21 cellular contexts compared by ENCODE assay signal in genomic region chr17:47741109-47741792, GRCh38. TPM values are rescaled to one million over a fixed set of nuclear protein-coding genes. Genes with fewer than 3 reads are reported as not detected.
DNase-seq lines count a peak whose midpoint lies in the region; ATAC-seq, FAIRE-seq and TF ChIP-seq lines count a peak whose summit lies in the region.
"Had no signal": no experiment of that assay in that cellular context is flagged by ENCODE, and none has a peak within 500 bp of the region (broad histone marks: within the 10 kb centered on the region; RNA-seq: fewer than 3 reads in every experiment).

No MANE protein-coding gene starts in this region.

- H3K36me3 ChIP-seq in K562 (ENCODE audit: control insufficient read depth, insufficient read depth, low read length) (no peaks in the 10 kb centered on the region), Karpas-422 (ENCODE audit: insufficient read depth, low read length) (no peaks in the 10 kb centered on the region), GM23248 (ENCODE audit: low read depth) (no peaks in the 10 kb centered on the region)

- H3F3A ChIP-seq in GM23248 (ENCODE audit: insufficient read depth), result no peaks in the 10 kb centered on the region

- intact Hi-C loops in K562 (cut with micrococcal nuclease), result no loop called here
- intact Hi-C loops in sciatic nerve (cut with DNase I), result no loop called here

- no peak for TF ChIP-seq CTCF in K562 (IDR thresholded peaks at IDR 0.05 in 2 of 3, conservative IDR thresholded peaks at IDR 0.05 in 1 of 3; ENCODE audit: insufficient read depth in 2 of 3, low read depth in 1 of 3, low read length in 3 of 3)

- FAIRE-seq in HTR-8/SVneo (lab: Jason Lieb, UNC), result peak; percentile 94
- FAIRE-seq in K562 (lab: Jason Lieb, UNC), result no peak
- FAIRE-seq: astrocyte, keratinocyte had no signal

- ATAC-seq in K562 (no peak), sciatic nerve (no peak)

- H3K4me2 ChIP-seq in K562 (ENCODE audit: insufficient read depth, low read length) (no peak overlapping the region), Karpas-422 (ENCODE audit: low read depth, low read length, poor library complexity, severe bottlenecking) (no peak overlapping the region), GM23248 (ENCODE audit: unreplicated experiment) (no peak overlapping the region)

- DNase-seq in DMS53 (lab: John Stamatoyannopoulos, UW) (peak; percentile 69), DMS53 treated with DMSO at 0.1 percent for 48 hours (lab: John Stamatoyannopoulos, UW; ENCODE audit: unreplicated experiment) (no peak), HTR-8/SVneo (ENCODE audit: insufficient read length, low spot score) (no peak), K562 (ENCODE audit: extremely low read depth in 1 of 4, low spot score in 3 of 4) (peak in 2 of 4 experiments; percentile 3 to 6), sciatic nerve (ENCODE audit: low spot score) (peak; percentile 32), Karpas-422 (no peak), inferior parietal cortex (ENCODE audit: extremely low spot score) (no peak), GM23248 (no peak)
- DNase-seq: cortex of kidney; GF-D8; NCI-H446 treated with DMSO at 0.1 percent for 48 hours; occipital lobe; stimulated activated naive CD4-positive, alpha-beta T cell treated with Interleukin-2 at 50 U/mL for 16 hours had no signal

- H3K9me3 ChIP-seq in K562 (replicated peaks; ENCODE audit: control insufficient read depth, insufficient read depth, low read depth, low read length) (no peaks in the 10 kb centered on the region), Karpas-422 (ENCODE audit: low read length) (no peaks in the 10 kb centered on the region), GM23248 (ENCODE audit: low read depth) (no peaks in the 10 kb centered on the region)

- no peak for TF ChIP-seq POLR2A in K562 (conservative IDR thresholded peaks at IDR 0.05)

- no peaks in the 10 kb centered on the region for H3K9me1 ChIP-seq in K562 (ENCODE audit: control insufficient read depth, insufficient read depth, low read length)

- no peaks in the 10 kb centered on the region for H4K20me1 ChIP-seq in K562 (replicated peaks; ENCODE audit: control insufficient read depth, insufficient read depth, low read length)
- H4K20me1 ChIP-seq in Karpas-422 (ENCODE audit: insufficient read depth, low read depth, low read length), result no peaks in the 10 kb centered on the region
- no peaks in the 10 kb centered on the region for H4K20me1 ChIP-seq in GM23248 (ENCODE audit: insufficient read depth)

- no peak overlapping the region for H2AFZ ChIP-seq in K562 (ENCODE audit: low read depth, low read length)
- no peak overlapping the region for H2AFZ ChIP-seq in Karpas-422 (ENCODE audit: low read length)
- H2AFZ ChIP-seq in GM23248, result no peak overlapping the region

- in situ Hi-C loops in K562 (cut with MboI) (no loop called here), GM23248 (cut with MboI) (no loop called here)

- no peak for TF ChIP-seq EP300 in K562 (IDR thresholded peaks at IDR 0.05; ENCODE audit: low read length)

- TF ChIP-seq RAD21 in K562 (CRISPR knock-in tag; conservative IDR thresholded peaks at IDR 0.05 in 1 of 2, IDR thresholded peaks at IDR 0.05 in 1 of 2), result no peak

- POLR2A ChIA-PET in K562 (lab: Yijun Ruan, JAX), result interaction anchor here (0.6 to 0.7 kb wide), 2 partner anchors 39 to 46 kb away, joined by 3 to 6 read pairs; no protein-coding TSS in a partner anchor

- CTCF ChIA-PET in K562 (lab: Yijun Ruan, JAX; ENCODE audit: low intra/inter-chr PET ratio), result interaction anchor here (1.7 kb wide), 1 partner anchor 43 kb away, joined by 6 read pairs; no protein-coding TSS in a partner anchor

- H3K9me2 ChIP-seq in Karpas-422 (replicated peaks; ENCODE audit: insufficient read depth, low read length) (no peaks in the 10 kb centered on the region), GM23248 (ENCODE audit: insufficient read depth) (no peaks in the 10 kb centered on the region)

- no peak overlapping the region for H3K4me3 ChIP-seq in K562
- no peak overlapping the region for H3K4me3 ChIP-seq in Karpas-422 (ENCODE audit: low read length)
- H3K4me3 ChIP-seq in GM23248, result no peak overlapping the region
- H3K4me3 ChIP-seq: SK-N-MC, skin epidermis had no signal

- WGBS in K562 (ENCODE audit: insufficient coverage, low coverage, missing lambda C conversion rate), result 3% methylated on average over 11 of the region's 11 CpGs
- 76 to 79% methylated on average over 11 of the region's 11 CpGs for WGBS in GM23248 (ENCODE audit: low coverage in 1 of 2, low lambda C conversion rate in 2 of 2, missing lambda C conversion rate in 2 of 2), 2 experiments

- H3K4me1 ChIP-seq in K562 (replicated peaks in 1 of 2; ENCODE audit: control insufficient read depth in 2 of 2, insufficient read depth in 2 of 2, low read length in 2 of 2), result peaks cover 13 to 15% of the 10 kb centered on the region in 2 experiments; a peak in 4 of 5 replicates
- peaks cover 5% of the 10 kb centered on the region for H3K4me1 ChIP-seq in Karpas-422 (ENCODE audit: low read length)
- no peaks in the 10 kb centered on the region for H3K4me1 ChIP-seq in GM23248 (ENCODE audit: insufficient read depth)

- no TSS peak for BruUV-seq in K562 (replicated peaks; lab: Mats Ljungman, UMichigan)

- H3K27me3 ChIP-seq in K562 (ENCODE audit: control insufficient read depth in 2 of 2, insufficient read depth in 2 of 2, low read length in 2 of 2) (peaks cover 12 to 52% of the 10 kb centered on the region in 2 experiments; a peak in 4 of 5 replicates), Karpas-422 (ENCODE audit: low read length) (no peaks in the 10 kb centered on the region), GM23248 (replicated peaks; ENCODE audit: insufficient read depth) (peaks cover 42% of the 10 kb centered on the region)

- no peak overlapping the region for H3K27ac ChIP-seq in K562 (ENCODE audit: extremely low read depth, low read depth, low read length)
- no peak overlapping the region for H3K27ac ChIP-seq in Karpas-422 (ENCODE audit: low read length)
- no peak overlapping the region for H3K27ac ChIP-seq in GM23248
- H3K27ac ChIP-seq: 22Rv1, HL-60, SK-N-MC, skin epidermis had no signal

- H3K79me2 ChIP-seq in K562 (ENCODE audit: control insufficient read depth, insufficient read depth, low read length), result no peaks in the 10 kb centered on the region
- no peaks in the 10 kb centered on the region for H3K79me2 ChIP-seq in Karpas-422 (ENCODE audit: low read length)
- H3K79me2 ChIP-seq in GM23248 (ENCODE audit: insufficient read depth), result no peaks in the 10 kb centered on the region

- H3K9ac ChIP-seq in K562 (ENCODE audit: insufficient read depth in 1 of 2, low read depth in 2 of 2, low read length in 2 of 2) (no peak overlapping the region), Karpas-422 (ENCODE audit: low read length) (no peak overlapping the region), GM23248 (no peak overlapping the region)

TF ChIP-seq in K562, 482 proteins besides CTCF, POLR2A, EP300 and RAD21 (continues in another document):
- TF ChIP-seq ESRRA (IDR thresholded peaks at IDR 0.05; ENCODE audit: borderline replicate concordance, low read depth), result no peak
- peak; percentile 49; the same call in 1 of the 2 replicates for TF ChIP-seq EHMT2 (IDR thresholded peaks at IDR 0.05)

RNA-seq across cellular contexts. Expression of gene TBX21, which starts 8.2 kb away (rescaled TPM):
- total RNA-seq in K562 (2011; cell fraction: chromatin; rRNA removed; ENCODE audit: low replicate concordance), result not detected in 2 replicates
- total RNA-seq in K562 (2011; cell fraction: nucleolus; rRNA removed), result not detected in 2 replicates
- total RNA-seq in K562 (2011; cell fraction: nucleoplasm; rRNA removed), result not detected in 2 replicates
- total RNA-seq in K562 (2014; rRNA removed) (not detected in 2 replicates), K562 (2014; rRNA removed; fragmentation: Illumina TruSeq; extraction: Trizol) (not detected in 2 replicates), K562 (2015; rRNA removed; fragmentation: Illumina TruSeq; extraction: Trizol) (not detected in 2 replicates), K562 (2021) (0.07 and 0.18 TPM in 2 replicates), sciatic nerve (1.1 TPM)
- polyA plus RNA-seq in K562 (2011; rRNA removed) (not detected in 2 replicates), K562 (2014; fragmentation: Illumina TruSeq; extraction: Trizol) (not detected in 2 replicates), K562 (2014; fragmentation: Nextera tagmentation; extraction: Ambion mirVana) (not detected), K562 (2014; rRNA removed) (not detected in 2 replicates), GM23248 (2016; fragmentation: Nextera tagmentation; extraction: Ambion mirVana) (not detected in 2 replicates)
- polyA plus RNA-seq in K562 (2011; cell fraction: cytosol; rRNA removed), result not detected in 2 replicates
- polyA plus RNA-seq in K562 (2011; cell fraction: nucleus; rRNA removed), result not detected in 2 replicates
- not detected in 2 replicates for polyA plus RNA-seq in K562 (2012)
- polyA minus RNA-seq in K562 (2011; rRNA and poly(A)+ RNA removed), result not detected in 2 replicates
- polyA minus RNA-seq in K562 (2011; cell fraction: cytosol; rRNA and poly(A)+ RNA removed), result not detected in 2 replicates
- not detected in 2 replicates for polyA minus RNA-seq in K562 (2011; cell fraction: nucleus; rRNA and poly(A)+ RNA removed)
- not detected in 2 replicates for total RNA-seq in Karpas-422 (2014; rRNA removed; shearing (Covaris generic); ENCODE audit: low replicate concordance)
- not detected in 2 replicates for total RNA-seq in GM23248 (2014; rRNA removed; shearing (Covaris generic))
- total RNA-seq: astrocyte, epithelial cell of proximal tubule, mesothelial cell of epicardium, occipital lobe had no signal
- polyA plus RNA-seq: keratinocyte had no signal

RNA-seq across cellular contexts. Expression of gene TBKBP1, which starts 47.3 kb away (rescaled TPM):
- total RNA-seq in K562 (2011; cell fraction: chromatin; rRNA removed; ENCODE audit: low replicate concordance), result 12.3 and 22.7 TPM in 2 replicates
- total RNA-seq in K562 (2011; cell fraction: nucleolus; rRNA removed), result 11.2 and 11.4 TPM in 2 replicates
- total RNA-seq in K562 (2011; cell fraction: nucleoplasm; rRNA removed), result 9.2 and 10.6 TPM in 2 replicates
- 10.6 and 14.7 TPM in 2 replicates for total RNA-seq in K562 (2014; rRNA removed)
- 3.7 and 4.4 TPM in 2 replicates for total RNA-seq in K562 (2014; rRNA removed; fragmentation: Illumina TruSeq; extraction: Trizol)
- 4.7 and 5.1 TPM in 2 replicates for total RNA-seq in K562 (2015; rRNA removed; fragmentation: Illumina TruSeq; extraction: Trizol)
- total RNA-seq in K562 (2021), result 12.5 and 15.6 TPM in 2 replicates
- polyA plus RNA-seq in K562 (2011; rRNA removed), result 7.2 and 8.7 TPM in 2 replicates
- 4.8 and 9.7 TPM in 2 replicates for polyA plus RNA-seq in K562 (2011; cell fraction: cytosol; rRNA removed)
- polyA plus RNA-seq in K562 (2011; cell fraction: nucleus; rRNA removed), result 23.1 and 27.9 TPM in 2 replicates
- 10.5 and 13.8 TPM in 2 replicates for polyA plus RNA-seq in K562 (2012)
- polyA plus RNA-seq in K562 (2014; fragmentation: Illumina TruSeq; extraction: Trizol), result 6.8 and 11.4 TPM in 2 replicates
- polyA plus RNA-seq in K562 (2014; fragmentation: Nextera tagmentation; extraction: Ambion mirVana), result under 1 TPM; 0.03 to 0.08 TPM
- polyA plus RNA-seq in K562 (2014; rRNA removed), result 12.9 and 13.0 TPM in 2 replicates
- 5.9 and 7.0 TPM in 2 replicates for polyA minus RNA-seq in K562 (2011; rRNA and poly(A)+ RNA removed)
- polyA minus RNA-seq in K562 (2011; cell fraction: cytosol; rRNA and poly(A)+ RNA removed), result 5.4 and 7.0 TPM in 2 replicates
- polyA minus RNA-seq in K562 (2011; cell fraction: nucleus; rRNA and poly(A)+ RNA removed), result 2.6 and 3.9 TPM in 2 replicates
- 19.9 TPM for total RNA-seq in sciatic nerve
- total RNA-seq in Karpas-422 (2014; rRNA removed; shearing (Covaris generic); ENCODE audit: low replicate concordance), result 0.25 and 0.56 TPM in 2 replicates
- 12.3 and 25.8 TPM in 2 replicates for total RNA-seq in GM23248 (2014; rRNA removed; shearing (Covaris generic))
- 1.1 and 1.2 TPM in 2 replicates for polyA plus RNA-seq in GM23248 (2016; fragmentation: Nextera tagmentation; extraction: Ambion mirVana)

Comparison
In these comparisons a context has a peak if more than half of its experiments do, and no peak if none do; other contexts are left out.
1. DNase-seq: peak in DMS53 (single experiment) and sciatic nerve (single experiment); none in DMS53 treated with DMSO at 0.1 percent for 48 hours (single experiment), HTR-8/SVneo (single experiment), Karpas-422 (single experiment), inferior parietal cortex (single experiment) and GM23248 (single experiment).